In genomic region chr9:103867886-103868285, GRCh38 we compare ENCODE assay signal across 28 cellular contexts.
"Had no signal": no experiment of that assay in that cellular context is flagged by ENCODE, and none has a peak within 500 bp of the region (broad histone marks: within the 10 kb centered on the region; RNA-seq: fewer than 3 reads in every experiment).

No MANE protein-coding gene starts in this region.

- H3K4me3 ChIP-seq: esophagus muscularis mucosa, gastroesophageal sphincter, ovary, prostate gland, smooth muscle cell, thyroid gland, upper lobe of right lung had no signal

- ATAC-seq: activated CD8-positive, alpha-beta T cell treated with anti-CD3 and anti-CD28 coated beads, Interleukin-2, amount 10 ng/mL, durations not matched to agents 7 days and 5 days; gastroesophageal sphincter; left colon; naive thymus-derived CD4-positive, alpha-beta T cell; sciatic nerve; stimulated activated memory B cell treated with anti-CD40 and anti-IgM and Interleukin-4, amounts not matched to agents 10 μg/mL and 1 μg/mL and 100 μg/mL, for 72 hours; stimulated activated naive CD8-positive, alpha-beta T cell treated with anti-CD3 and anti-CD28 coated beads, Interleukin-15, amount 100 ng/mL, for 72 hours; upper lobe of right lung had no signal

- DNase-seq: activated B cell treated with CpG ODN at 0.5 μM for 24 hours; activated CD8-positive, alpha-beta T cell treated with anti-CD3 and anti-CD28 coated beads, Interleukin-2, amount 10 ng/mL, durations not matched to agents 7 days and 5 days; activated effector memory CD4-positive, alpha-beta T cell treated with Interleukin-2 at 50 U/mL for 16 hours; activated naive CD4-positive, alpha-beta T cell treated with Interleukin-2 at 50 U/mL for 16 hours; aorta; caudate nucleus; endodermal cell; head of caudate nucleus; hippocampal formation; kidney; left colon; naive thymus-derived CD4-positive, alpha-beta T cell; ovary; retina; stimulated activated CD4-positive, alpha-beta T cell treated with anti-CD3 and anti-CD28 coated beads, Interleukin-1b, Interleukin-23, amount 100 ng/mL, for 48 hours; stimulated activated CD4-positive, alpha-beta T cell treated with anti-CD3 and anti-CD28 coated beads, Interleukin-4, amount 100 ng/mL, for 4 hours; stimulated activated CD8-positive, alpha-beta memory T cell treated with anti-CD3 and anti-CD28 coated beads, Interleukin-4, amount 100 ng/mL, for 48 hours; stimulated activated naive CD8-positive, alpha-beta T cell treated with anti-CD3 and anti-CD28 coated beads, Interleukin-15, amount 100 ng/mL, for 72 hours; substantia nigra; T-helper 1 cell; thyroid gland; upper lobe of right lung had no signal
